In genomic region chr4:985123-985830, GRCh38 we compare ENCODE assay signal across 6 cellular contexts. TPM values are rescaled to one million over a fixed set of nuclear protein-coding genes. Genes with fewer than 3 reads are reported as not detected.
A peak's percentile ranks its signal among the peaks of the same experiment; 100 is the strongest.
DNase-seq lines count a peak whose midpoint lies in the region; ATAC-seq and TF ChIP-seq lines count a peak whose summit lies in the region.

No MANE protein-coding gene starts in this region.

- no peaks in the 10 kb centered on the region for H3K27me3 ChIP-seq in Peyer's patch
- no peaks in the 10 kb centered on the region for H3K27me3 ChIP-seq in parathyroid adenoma (ENCODE audit: control insufficient read depth, insufficient read depth, low read length)

- H3K9ac ChIP-seq in parathyroid adenoma, result no peak overlapping the region

- H3K79me2 ChIP-seq in parathyroid adenoma, result no peaks in the 10 kb centered on the region

- DNase-seq in AG08396 (ENCODE audit: low spot score) (peak; percentile 80), Peyer's patch (peak; percentile 84 to 93 (median 89)), cardiac fibroblast (ENCODE audit: low read depth in 2 of 2) (peak; percentile 9 to 33), mesenteric fat pad (ENCODE audit: low spot score) (no peak)

- peaks cover 0 to 15% (median 0%) of the 10 kb centered on the region in 3 donors for H3K36me3 ChIP-seq in Peyer's patch
- no peaks in the 10 kb centered on the region for H3K36me3 ChIP-seq in parathyroid adenoma (ENCODE audit: control insufficient read depth, insufficient read depth, low read length)

- peak overlapping the region in 2 of 4 donors; percentile 57 to 62 for H3K27ac ChIP-seq in Peyer's patch
- H3K27ac ChIP-seq in parathyroid adenoma, result no peak overlapping the region

- H3K9me3 ChIP-seq in Peyer's patch (no peaks in the 10 kb centered on the region), parathyroid adenoma (ENCODE audit: control insufficient read depth, low read length) (no peaks in the 10 kb centered on the region)

- TF ChIP-seq CTCF in Peyer's patch (IDR thresholded peaks at IDR 0.05) (no peak), cardiac fibroblast (IDR thresholded peaks at IDR 0.05; ENCODE audit: low read depth, low read length) (no peak), parathyroid adenoma (IDR thresholded peaks at IDR 0.05) (no peak)

- peak overlapping the region; percentile 52 for H3K4me2 ChIP-seq in parathyroid adenoma (ENCODE audit: low read length)

- no peak for ATAC-seq in GM21360 (IDR thresholded peaks at IDR 0.05; ENCODE audit: unreplicated experiment)

- H2AFZ ChIP-seq in parathyroid adenoma, result peak overlapping the region; percentile 42

- H3K4me3 ChIP-seq in Peyer's patch (peak overlapping the region; percentile 6 to 29 (median 16)), cardiac fibroblast (replicated peaks in 1 of 2; ENCODE audit: low read depth in 2 of 2, low read length in 2 of 2) (peak overlapping the region in 1 of 2 donors; percentile 14), parathyroid adenoma (ENCODE audit: low read depth, low read length) (peak overlapping the region; percentile 42)

- peak in 1 of 2 donors; percentile 71 for TF ChIP-seq POLR2A in Peyer's patch (IDR thresholded peaks at IDR 0.05)

- H3K4me1 ChIP-seq in Peyer's patch, result peaks cover 0 to 34% (median 16%) of the 10 kb centered on the region in 4 donors
- H3K4me1 ChIP-seq in parathyroid adenoma, result no peaks in the 10 kb centered on the region

RNA-seq across cellular contexts. Expression of gene IDUA, which starts 1.6 kb away (rescaled TPM):
- total RNA-seq in Peyer's patch (100 to 1,000 TPM in 1 of 4 donors, 10 to 100 TPM in 3; 40.4 to 114 (median 71.4) TPM), mesenteric fat pad (34.7 TPM)

RNA-seq across cellular contexts. Expression of gene SLC26A1, which starts 7.9 kb away (rescaled TPM):
- 10 to 100 TPM in 3 of 4 donors, under 1 TPM in 1; 0.83 to 35.7 (median 24.3) TPM for total RNA-seq in Peyer's patch
- total RNA-seq in mesenteric fat pad, result 0.22 TPM

RNA-seq across cellular contexts. Expression of gene DGKQ, which starts 11.9 kb away (rescaled TPM):
- 100 to 1,000 TPM in 2 of 4 donors, 10 to 100 TPM in 2; 32.2 to 119 (median 101) TPM for total RNA-seq in Peyer's patch
- total RNA-seq in mesenteric fat pad, result 10.1 TPM

RNA-seq across cellular contexts. Expression of gene FGFRL1, which starts 26.1 kb away (rescaled TPM):
- total RNA-seq in Peyer's patch (10 to 100 TPM; 10.3 to 29.7 (median 26.8) TPM), mesenteric fat pad (54.1 TPM)

RNA-seq across cellular contexts. Expression of gene TMEM175, which starts 53.0 kb away (rescaled TPM):
- total RNA-seq in Peyer's patch (100 to 1,000 TPM in 1 of 4 donors, 10 to 100 TPM in 3; 46.1 to 111 (median 56.6) TPM), mesenteric fat pad (27.7 TPM)
